Comparison of ENCODE assay signal across 19 cellular contexts in genomic region chr2:174708713-174709112, GRCh38. TPM values are rescaled to one million over a fixed set of nuclear protein-coding genes. Genes with fewer than 3 reads are reported as not detected.
DNase-seq lines count a peak whose midpoint lies in the region; ATAC-seq, FAIRE-seq and TF ChIP-seq lines count a peak whose summit lies in the region.
"Had no signal": no experiment of that assay in that cellular context is flagged by ENCODE, and none has a peak within 500 bp of the region (broad histone marks: within the 10 kb centered on the region; RNA-seq: fewer than 3 reads in every experiment).

No MANE protein-coding gene starts in this region.

- no peaks in the 10 kb centered on the region for H3K9me2 ChIP-seq in PC-9 (ENCODE audit: insufficient read depth)

- H3K36me3 ChIP-seq in PC-9 (ENCODE audit: low read depth) (no peaks in the 10 kb centered on the region), K562 (ENCODE audit: control insufficient read depth, insufficient read depth, low read length) (no peaks in the 10 kb centered on the region)
- H3K36me3 ChIP-seq: BLaER1 had no signal

- H3K27ac Mint-ChIP-seq in activated CD8-positive, alpha-beta memory T cell treated with anti-CD3 and anti-CD28 coated beads, Interleukin-2, amount 10 ng/mL, durations not matched to agents 7 days and 5 days = no peak overlapping the region
- H3K27ac Mint-ChIP-seq: CD14-positive monocyte; CD4-positive, alpha-beta memory T cell; GM23338 had no signal

- H3K27ac ChIP-seq in PC-9 = no peak overlapping the region
- H3K27ac ChIP-seq in K562 (ENCODE audit: extremely low read depth, low read depth, low read length) = no peak overlapping the region
- H3K27ac ChIP-seq: BLaER1 had no signal

- H3K4me1 Mint-ChIP-seq in activated CD8-positive, alpha-beta memory T cell treated with anti-CD3 and anti-CD28 coated beads, Interleukin-2, amount 10 ng/mL, durations not matched to agents 7 days and 5 days = peaks cover 8% of the 10 kb centered on the region
- H3K4me1 Mint-ChIP-seq: CD4-positive, alpha-beta memory T cell; GM23338 had no signal

- H3K9ac ChIP-seq in K562 (ENCODE audit: insufficient read depth in 1 of 2, low read depth in 2 of 2, low read length in 2 of 2) = no peak overlapping the region
- H3K9ac ChIP-seq: BLaER1 had no signal

- no peak overlapping the region; the same call in 1 of the 2 replicates for H3K4me3 ChIP-seq in PC-9
- H3K4me3 ChIP-seq in K562 = no peak overlapping the region
- no peak overlapping the region for H3K4me3 ChIP-seq in foreskin fibroblast (ENCODE audit: low read depth in 1 of 2, low read length in 2 of 2)
- H3K4me3 ChIP-seq: BLaER1, GM23338 had no signal

- peak overlapping the region; percentile 26; the same call in 1 of the 2 replicates for H3K4me2 ChIP-seq in PC-9
- no peak overlapping the region for H3K4me2 ChIP-seq in K562 (ENCODE audit: insufficient read depth, low read length)
- H3K4me2 ChIP-seq: BLaER1, GM23338 had no signal

- TF ChIP-seq CTCF in PC-9 (conservative IDR thresholded peaks at IDR 0.05) (no peak), K562 (IDR thresholded peaks at IDR 0.05 in 2 of 3, conservative IDR thresholded peaks at IDR 0.05 in 1 of 3; ENCODE audit: insufficient read depth in 2 of 3, low read depth in 1 of 3, low read length in 3 of 3) (no peak), foreskin fibroblast (IDR thresholded peaks at IDR 0.05; ENCODE audit: low read depth, low read length) (no peak)

- no peaks in the 10 kb centered on the region for H3K9me1 ChIP-seq in K562 (ENCODE audit: control insufficient read depth, insufficient read depth, low read length)

- no peak for DNase-seq in activated CD8-positive, alpha-beta memory T cell treated with anti-CD3 and anti-CD28 coated beads, Interleukin-2, amount 10 ng/mL, durations not matched to agents 7 days and 5 days
- no peak for DNase-seq in activated CD8-positive, alpha-beta memory T cell treated with anti-CD3 and anti-CD28 coated beads, Interleukin-2, amount 50 U/mL, for 4 hours
- DNase-seq in PC-9 (no peak), K562 (ENCODE audit: extremely low read depth in 1 of 4, low spot score in 3 of 4) (no peak), foreskin fibroblast (no peak), SIG-M5 treated with dmso at 0.1 percent for 504 hours (lab: John Stamatoyannopoulos, UW; ENCODE audit: unreplicated experiment) (no peak), COLO668 (lab: John Stamatoyannopoulos, UW; ENCODE audit: unreplicated experiment) (no peak)
- DNase-seq: 8988T; Calu3; CD4-positive, alpha-beta memory T cell; DMS79 treated with DMSO at 0.1 percent for 48 hours; GF-D8; HCEC 1CT had no signal

- intact Hi-C loops in PC-9 (cut with micrococcal nuclease; ENCODE audit: unreplicated experiment) = loop anchor here (10.0 kb wide), 1 partner anchor 976 kb away; no protein-coding TSS in a partner anchor
- intact Hi-C loops in K562 (cut with micrococcal nuclease) = no loop called here

- TF ChIP-seq POLR2A in K562 (conservative IDR thresholded peaks at IDR 0.05) = no peak

- H3K27me3 Mint-ChIP-seq in activated CD8-positive, alpha-beta memory T cell treated with anti-CD3 and anti-CD28 coated beads, Interleukin-2, amount 10 ng/mL, durations not matched to agents 7 days and 5 days = peaks cover 27% of the 10 kb centered on the region

- no peaks in the 10 kb centered on the region for H3K4me1 ChIP-seq in PC-9 (replicated peaks; ENCODE audit: insufficient read depth)
- H3K4me1 ChIP-seq in K562 (replicated peaks in 1 of 2; ENCODE audit: control insufficient read depth in 2 of 2, insufficient read depth in 2 of 2, low read length in 2 of 2) = no peaks in the 10 kb centered on the region
- H3K4me1 ChIP-seq: BLaER1 had no signal

- peak overlapping the region; percentile 27 for H3K4me3 Mint-ChIP-seq in activated CD8-positive, alpha-beta memory T cell treated with anti-CD3 and anti-CD28 coated beads, Interleukin-2, amount 10 ng/mL, durations not matched to agents 7 days and 5 days
- H3K4me3 Mint-ChIP-seq: CD4-positive, alpha-beta memory T cell; GM23338 had no signal

- H3K79me2 ChIP-seq in PC-9 (ENCODE audit: low read depth) = no peaks in the 10 kb centered on the region
- no peaks in the 10 kb centered on the region for H3K79me2 ChIP-seq in K562 (ENCODE audit: control insufficient read depth, insufficient read depth, low read length)

- H3K27me3 ChIP-seq in PC-9 (ENCODE audit: insufficient read depth, low read depth) (peaks cover 34% of the 10 kb centered on the region), K562 (ENCODE audit: control insufficient read depth in 2 of 2, insufficient read depth in 2 of 2, low read length in 2 of 2) (peaks cover 14 to 44% of the 10 kb centered on the region in 2 experiments; a peak in 3 of 5 replicates)
- H3K27me3 ChIP-seq: BLaER1 had no signal

- CTCF ChIA-PET in activated CD8-positive, alpha-beta memory T cell treated with anti-CD3 and anti-CD28 coated beads, Interleukin-2, amount 10 ng/mL, durations not matched to agents 7 days and 5 days (lab: Charles Lee) = interaction anchor here (0.9 to 1.8 kb wide), 5 partner anchors 8 to 275 kb away, joined by 3 to 8 read pairs (median 4); no protein-coding TSS in a partner anchor
- CTCF ChIA-PET in PC-9 (lab: Charles Lee) (no interaction called here), K562 (lab: Yijun Ruan, JAX; ENCODE audit: low intra/inter-chr PET ratio) (no interaction called here)

- BruUV-seq in PC-9 (replicated peaks; lab: Mats Ljungman, UMichigan) (no TSS peak), K562 (replicated peaks; lab: Mats Ljungman, UMichigan) (no TSS peak)

- no peak for TF ChIP-seq RAD21 in K562 (CRISPR knock-in tag; conservative IDR thresholded peaks at IDR 0.05 in 1 of 2, IDR thresholded peaks at IDR 0.05 in 1 of 2)

- no peak for FAIRE-seq in K562 (lab: Jason Lieb, UNC)
- FAIRE-seq: H54, HTR-8/SVneo had no signal

- H3K9me3 ChIP-seq in PC-9 (ENCODE audit: insufficient read depth, low read depth) = no peaks in the 10 kb centered on the region
- no peaks in the 10 kb centered on the region for H3K9me3 ChIP-seq in K562 (replicated peaks; ENCODE audit: control insufficient read depth, insufficient read depth, low read depth, low read length)

- H2AFZ ChIP-seq in PC-9 (no peak overlapping the region), K562 (ENCODE audit: low read depth, low read length) (no peak overlapping the region)
- H2AFZ ChIP-seq: GM23338 had no signal

- no peaks in the 10 kb centered on the region for H3K9me3 Mint-ChIP-seq in activated CD8-positive, alpha-beta memory T cell treated with anti-CD3 and anti-CD28 coated beads, Interleukin-2, amount 10 ng/mL, durations not matched to agents 7 days and 5 days (ENCODE audit: low read depth)
- H3K9me3 Mint-ChIP-seq: CD4-positive, alpha-beta memory T cell had no signal

- H4K20me1 ChIP-seq in PC-9 (ENCODE audit: insufficient read depth) = no peaks in the 10 kb centered on the region
- H4K20me1 ChIP-seq in K562 (replicated peaks; ENCODE audit: control insufficient read depth, insufficient read depth, low read length) = no peaks in the 10 kb centered on the region
- H4K20me1 ChIP-seq: BLaER1 had no signal

- no peaks in the 10 kb centered on the region for H3F3A ChIP-seq in PC-9 (ENCODE audit: insufficient read depth, low read depth)

- POLR2A ChIA-PET in PC-9 (lab: Charles Lee; ENCODE audit: unreplicated experiment) = no interaction called here
- POLR2A ChIA-PET in K562 (lab: Yijun Ruan, JAX) = interaction anchor here (0.5 to 1.3 kb wide), 4 partner anchors 9 to 728 kb away, joined by 3 to 5 read pairs (median 4); no protein-coding TSS in a partner anchor

- in situ Hi-C loops in K562 (cut with MboI) = no loop called here

- no peak for TF ChIP-seq EP300 in K562 (IDR thresholded peaks at IDR 0.05; ENCODE audit: low read length)

- peak; percentile 47 for ATAC-seq in activated CD8-positive, alpha-beta memory T cell treated with anti-CD3 and anti-CD28 coated beads, Interleukin-2, amount 10 ng/mL, durations not matched to agents 7 days and 5 days
- ATAC-seq in K562 = no peak
- ATAC-seq: GM23338 had no signal

- no peaks in the 10 kb centered on the region for H3K36me3 Mint-ChIP-seq in activated CD8-positive, alpha-beta memory T cell treated with anti-CD3 and anti-CD28 coated beads, Interleukin-2, amount 10 ng/mL, durations not matched to agents 7 days and 5 days
- H3K36me3 Mint-ChIP-seq: CD14-positive monocyte; CD4-positive, alpha-beta memory T cell had no signal

- 2% methylated on average over 9 of the region's 9 CpGs for WGBS in K562 (ENCODE audit: insufficient coverage, low coverage, missing lambda C conversion rate)

TF ChIP-seq in K562, 482 proteins besides CTCF, POLR2A, EP300 and RAD21 (continues in another document):
- TF ChIP-seq SRSF7 (optimal IDR thresholded peaks at IDR 0.05; ENCODE audit: low read depth, low read length) (no peak), NFYB (IDR thresholded peaks at IDR 0.05; ENCODE audit: extremely low read depth, insufficient read length) (peak; percentile 44), RBM39 (optimal IDR thresholded peaks at IDR 0.05; ENCODE audit: low read depth, low read length) (no peak)

RNA-seq across cellular contexts. Expression of gene CHRNA1, which starts 55.6 kb away (rescaled TPM):
- not detected for total RNA-seq in activated CD8-positive, alpha-beta memory T cell treated with anti-CD3 and anti-CD28 coated beads, Interleukin-2, amount 10 ng/mL, durations not matched to agents 7 days and 5 days
- total RNA-seq in PC-9 (2021) (not detected in 2 replicates), K562 (2014; rRNA removed) (not detected in 2 replicates), K562 (2014; rRNA removed; fragmentation: Illumina TruSeq; extraction: Trizol) (not detected in 2 replicates), K562 (2015; rRNA removed; fragmentation: Illumina TruSeq; extraction: Trizol) (not detected in 2 replicates), K562 (2021) (not detected in 2 replicates)
- total RNA-seq in K562 (2011; cell fraction: chromatin; rRNA removed; ENCODE audit: low replicate concordance) = not detected in 2 replicates
- not detected in 2 replicates for total RNA-seq in K562 (2011; cell fraction: nucleolus; rRNA removed)
- not detected in 2 replicates for total RNA-seq in K562 (2011; cell fraction: nucleoplasm; rRNA removed)
- polyA plus RNA-seq in K562 (2011; rRNA removed) (not detected in 2 replicates), K562 (2014; fragmentation: Illumina TruSeq; extraction: Trizol) (not detected in 2 replicates), K562 (2014; fragmentation: Nextera tagmentation; extraction: Ambion mirVana) (not detected), K562 (2014; rRNA removed) (not detected in 2 replicates)
- polyA plus RNA-seq in K562 (2011; cell fraction: cytosol; rRNA removed) = not detected in 2 replicates
- polyA plus RNA-seq in K562 (2011; cell fraction: nucleus; rRNA removed) = not detected in 2 replicates
- polyA plus RNA-seq in K562 (2012) = not detected in 2 replicates
- polyA minus RNA-seq in K562 (2011; rRNA and poly(A)+ RNA removed) = not detected in 2 replicates
- not detected in 2 replicates for polyA minus RNA-seq in K562 (2011; cell fraction: cytosol; rRNA and poly(A)+ RNA removed)
- polyA minus RNA-seq in K562 (2011; cell fraction: nucleus; rRNA and poly(A)+ RNA removed) = not detected in 2 replicates
- total RNA-seq: A673; Calu3; CD4-positive, alpha-beta memory T cell; GM23338 had no signal
- polyA plus RNA-seq: CD14-positive monocyte, GM23338 had no signal
